13 cellular contexts compared by ENCODE assay signal in the genomic region with DNA sequence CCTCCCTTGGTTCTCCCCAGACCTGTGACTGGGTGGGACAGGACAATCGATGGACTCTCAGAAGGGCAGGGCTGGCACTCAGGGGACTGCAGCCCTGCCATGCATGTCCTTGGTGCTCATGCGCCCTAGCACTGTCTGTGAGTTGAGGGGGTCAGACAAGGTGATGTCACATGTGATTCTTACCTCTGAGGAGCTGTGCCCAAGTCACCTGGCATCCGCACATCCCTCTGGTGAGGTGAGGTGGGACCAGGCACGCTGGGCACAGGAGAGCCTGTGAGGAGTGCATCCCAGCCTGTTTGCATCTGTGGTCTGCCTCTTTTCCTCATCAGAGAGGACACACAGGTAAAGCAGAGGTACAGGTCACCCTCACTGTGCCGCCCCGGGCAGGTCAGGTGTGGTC. TPM values are rescaled to one million over a fixed set of nuclear protein-coding genes. Genes with fewer than 3 reads are reported as not detected.
DNase-seq lines count a peak whose midpoint lies in the region; ATAC-seq and TF ChIP-seq lines count a peak whose summit lies in the region.
"Had no signal": no experiment of that assay in that cellular context is flagged by ENCODE, and none has a peak within 500 bp of the region (broad histone marks: within the 10 kb centered on the region; RNA-seq: fewer than 3 reads in every experiment).

No MANE protein-coding gene starts in this region.

- H4K91ac ChIP-seq in IMR-90 (ENCODE audit: insufficient read depth, low read depth, low read length): no peak overlapping the region

- H3K79me2 ChIP-seq in smooth muscle cell (ENCODE audit: low read depth): no peaks in the 10 kb centered on the region

- H2AK5ac ChIP-seq in IMR-90 (ENCODE audit: low read depth, low read length): no peak overlapping the region

- 100% methylated on average over 2 of the region's 6 CpGs; no CpG with 5 or more reads in 1 of the 2 experiments for WGBS in IMR-90 (ENCODE audit: extremely low coverage in 2 of 2, insufficient read length in 1 of 2), 2 experiments
- WGBS in testis, 2 donors: 87 to 90% methylated on average over 3 to 6 of the region's 6 CpGs
- whole genome bisulfite sequencing in smooth muscle cell (ENCODE audit: low lambda C conversion rate): 97% methylated on average over 6 of the region's 6 CpGs

- no peak for DNase-seq in IMR-90
- DNase-seq in mesenteric fat pad (ENCODE audit: low spot score): peak; percentile 43
- DNase-seq in testis: peak; percentile 9
- no peak for DNase-seq in Right ventricle myocardium inferior (ENCODE audit: missing footprints)
- DNase-seq in smooth muscle cell (lab: John Stamatoyannopoulos, UW; ENCODE audit: unreplicated experiment): no peak
- DNase-seq: Calu3; CD8-positive, alpha-beta T cell; DMS79 treated with DMSO at 0.1 percent for 48 hours; GF-D8; GM23248 had no signal

- H2BK120ac ChIP-seq in IMR-90 (ENCODE audit: low read depth, low read length): no peak overlapping the region

- H2AK9ac ChIP-seq in IMR-90 (replicated peaks; ENCODE audit: low read depth, low read length, poor library complexity): peak overlapping the region; percentile 25

- H3F3A ChIP-seq in smooth muscle cell (ENCODE audit: low read depth): no peaks in the 10 kb centered on the region

- H3K4ac ChIP-seq in IMR-90 (ENCODE audit: low read depth, low read length): no peak overlapping the region

- intact Hi-C loops in IMR-90 (cut with micrococcal nuclease): loop anchor here (10.0 kb wide), 2 partner anchors 433 to 593 kb away; no protein-coding TSS in a partner anchor
- intact Hi-C loops in testis (cut with DNase I; ENCODE audit: low total_unique reads): loop anchor here (5.0 kb wide), 1 partner anchor 235 kb away; no protein-coding TSS in a partner anchor
- intact Hi-C loops in Right ventricle myocardium inferior (cut with DNase I): no loop called here

- no peak overlapping the region for H2BK5ac ChIP-seq in IMR-90 (ENCODE audit: low read depth, low read length, poor library complexity, severe bottlenecking)

- no peak overlapping the region for H3K14ac ChIP-seq in IMR-90 (replicated peaks; ENCODE audit: low read depth, low read length)

- H3K4me3 ChIP-seq in IMR-90 (ENCODE audit: insufficient read depth, low read depth, low read length) (no peak overlapping the region), testis (no peak overlapping the region), smooth muscle cell (no peak overlapping the region)
- H3K4me3 ChIP-seq: BLaER1 treated with 17β-estradiol and CSF1 and Interleukin-3, amounts not matched to agents 10 nM and 100 nM; GM23248; HAP-1; K562 had no signal

- no peak overlapping the region for H2BK15ac ChIP-seq in IMR-90 (ENCODE audit: low read depth, low read length)

- H3K9ac ChIP-seq in IMR-90 (ENCODE audit: low read depth, low read length) (no peak overlapping the region), smooth muscle cell (ENCODE audit: low read depth) (no peak overlapping the region)
- H3K9ac ChIP-seq: BLaER1 treated with 17β-estradiol and CSF1 and Interleukin-3, amounts not matched to agents 10 nM and 100 nM; GM23248 had no signal

- H3K23ac ChIP-seq in IMR-90 (ENCODE audit: low read depth, low read length): no peak overlapping the region

- no peaks in the 10 kb centered on the region for H3K9me1 ChIP-seq in IMR-90 (ENCODE audit: insufficient read depth, low read length)

- no peak overlapping the region for H3K56ac ChIP-seq in IMR-90 (ENCODE audit: extremely low read depth, insufficient read depth, low read length)

- dilution Hi-C loops in IMR-90 (cut with HindIII; ENCODE audit: low sequenced_read_pairs, unreplicated experiment): no loop called here

- no TSS peak for BruUV-seq in IMR-90 (replicated peaks; lab: Mats Ljungman, UMichigan)

- TF ChIP-seq RAD21 in IMR-90 (IDR thresholded peaks at IDR 0.05; ENCODE audit: low read length): no peak

- H3K4me1 ChIP-seq in IMR-90 (ENCODE audit: control insufficient read depth, insufficient read depth, low read length) (no peaks in the 10 kb centered on the region), testis (no peaks in the 10 kb centered on the region), smooth muscle cell (ENCODE audit: low read depth) (no peaks in the 10 kb centered on the region)
- H3K4me1 ChIP-seq: HAP-1 had no signal

- ATAC-seq in IMR-90 (ENCODE audit: low read depth) (no peak), Right ventricle myocardium inferior (no peak)
- ATAC-seq: CD8-positive, alpha-beta T cell; K562 had no signal

- H3K4me2 ChIP-seq in IMR-90 (ENCODE audit: low read depth, low read length) (no peak overlapping the region), smooth muscle cell (no peak overlapping the region)
- H3K4me2 ChIP-seq: BLaER1 treated with 17β-estradiol and CSF1 and Interleukin-3, amounts not matched to agents 10 nM and 100 nM had no signal

- in situ Hi-C loops in IMR-90 (cut with MboI; ENCODE audit: low sequenced_read_pairs): no loop called here

- POLR2A ChIA-PET in IMR-90 (lab: Charles Lee; ENCODE audit: unreplicated experiment): no interaction called here

- CTCF ChIA-PET in IMR-90 (lab: Yijun Ruan, JAX): no interaction called here

- H3K27me3 ChIP-seq in IMR-90 (ENCODE audit: control insufficient read depth, insufficient read depth, low read length) (no peaks in the 10 kb centered on the region), testis (no peaks in the 10 kb centered on the region), smooth muscle cell (ENCODE audit: low read depth) (no peaks in the 10 kb centered on the region)
- H3K27me3 ChIP-seq: BLaER1 treated with 17β-estradiol and CSF1 and Interleukin-3, amounts not matched to agents 10 nM and 100 nM had no signal

- H3K18ac ChIP-seq in IMR-90 (ENCODE audit: low read depth, low read length): no peak overlapping the region

- no peak overlapping the region for H4K8ac ChIP-seq in IMR-90 (ENCODE audit: low read depth in 2 of 2, low read length in 2 of 2)

- TF ChIP-seq POLR2A in IMR-90 (IDR thresholded peaks at IDR 0.05; ENCODE audit: low read depth, low read length): no peak
- TF ChIP-seq POLR2A in testis (IDR thresholded peaks at IDR 0.05): no peak

- peaks cover 19% of the 10 kb centered on the region for H3K36me3 ChIP-seq in IMR-90 (ENCODE audit: control insufficient read depth, insufficient read depth, low read length)
- no peaks in the 10 kb centered on the region for H3K36me3 ChIP-seq in testis (ENCODE audit: low read depth, missing control alignments)
- no peaks in the 10 kb centered on the region for H3K36me3 ChIP-seq in smooth muscle cell (ENCODE audit: low read depth)

- H3K9me3 ChIP-seq in IMR-90 (ENCODE audit: control insufficient read depth, insufficient read depth, low read length) (no peaks in the 10 kb centered on the region), testis (no peaks in the 10 kb centered on the region), smooth muscle cell (replicated peaks; ENCODE audit: low read depth) (no peaks in the 10 kb centered on the region)
- H3K9me3 ChIP-seq: BLaER1 treated with 17β-estradiol and CSF1 and Interleukin-3, amounts not matched to agents 10 nM and 100 nM; HAP-1 had no signal

- no peaks in the 10 kb centered on the region for H4K20me1 ChIP-seq in IMR-90 (ENCODE audit: insufficient read depth, low read length)
- no peaks in the 10 kb centered on the region for H4K20me1 ChIP-seq in smooth muscle cell (ENCODE audit: low read depth)

- H2BK20ac ChIP-seq in IMR-90 (ENCODE audit: low read depth, low read length): no peak overlapping the region

- no peak for TF ChIP-seq CTCF in IMR-90 (conservative IDR thresholded peaks at IDR 0.05; ENCODE audit: low read depth, low read length)
- no peak for TF ChIP-seq CTCF in testis (IDR thresholded peaks at IDR 0.05)
- no peak for TF ChIP-seq CTCF in smooth muscle cell (IDR thresholded peaks at IDR 0.05; ENCODE audit: borderline replicate concordance, insufficient read depth, poor library complexity, severe bottlenecking)

- peaks cover 0 to 2% of the 10 kb centered on the region in 2 experiments; a peak in 1 of 4 replicates for H3K79me1 ChIP-seq in IMR-90 (ENCODE audit: low read depth in 1 of 2, low read length in 2 of 2)

- H2AFZ ChIP-seq in IMR-90 (replicated peaks; ENCODE audit: low read length, poor library complexity): no peak overlapping the region
- no peak overlapping the region for H2AFZ ChIP-seq in smooth muscle cell (ENCODE audit: low read depth)
- H2AFZ ChIP-seq: GM23248 had no signal

- H4K5ac ChIP-seq in IMR-90 (ENCODE audit: low read depth, low read length): no peak overlapping the region

- no peak overlapping the region for H3K27ac ChIP-seq in IMR-90 (ENCODE audit: insufficient read depth, low read length)
- no peak overlapping the region for H3K27ac ChIP-seq in testis
- no peak overlapping the region for H3K27ac ChIP-seq in smooth muscle cell (ENCODE audit: low read depth)
- H3K27ac ChIP-seq: BLaER1 treated with 17β-estradiol and CSF1 and Interleukin-3, amounts not matched to agents 10 nM and 100 nM; GM23248 had no signal

TF ChIP-seq in IMR-90, 13 proteins besides CTCF, POLR2A, EP300 and RAD21 (continues in another document):
- TF ChIP-seq CHD1 (IDR thresholded peaks at IDR 0.05; ENCODE audit: low read depth, low read length): no peak

RNA-seq across cellular contexts. Expression of gene TRIP13, which starts 14.7 kb away (rescaled TPM):
- total RNA-seq in IMR-90 (2012; rRNA removed): 27.2 and 35.5 TPM in 2 replicates
- 16.3 and 17.1 TPM in 2 replicates for polyA plus RNA-seq in IMR-90 (2012; rRNA removed)
- polyA plus RNA-seq in IMR-90 (2012; cell fraction: cytosol; rRNA removed): 6.5 and 11.4 TPM in 2 replicates
- 4.6 and 11.3 TPM in 2 replicates for polyA plus RNA-seq in IMR-90 (2012; cell fraction: nucleus; rRNA removed; ENCODE audit: low replicate concordance)
- total RNA-seq in mesenteric fat pad: 1.2 TPM
- total RNA-seq in testis: 10 to 100 TPM; 34.3 to 49.1 TPM
- polyA plus RNA-seq in testis (ENCODE audit: insufficient read depth, low read depth, low replicate concordance): 71.6 TPM
- 0.38 TPM for total RNA-seq in Right ventricle myocardium inferior
- total RNA-seq in smooth muscle cell: 8.4 and 13.4 TPM in 2 replicates
- 12.0 and 12.7 TPM in 2 replicates for polyA plus RNA-seq in smooth muscle cell

RNA-seq across cellular contexts. Expression of gene BRD9, which starts 14.8 kb away (rescaled TPM):
- 40.0 and 43.4 TPM in 2 replicates for total RNA-seq in IMR-90 (2012; rRNA removed)
- 19.1 and 22.0 TPM in 2 replicates for polyA plus RNA-seq in IMR-90 (2012; rRNA removed)
- polyA plus RNA-seq in IMR-90 (2012; cell fraction: cytosol; rRNA removed): 11.5 and 12.8 TPM in 2 replicates
- polyA plus RNA-seq in IMR-90 (2012; cell fraction: nucleus; rRNA removed; ENCODE audit: low replicate concordance): 37.5 and 50.9 TPM in 2 replicates
- total RNA-seq in mesenteric fat pad: 38.2 TPM
- total RNA-seq in testis: 100 to 1,000 TPM in 1 of 2 donors, 10 to 100 TPM in 1; 68.6 to 101 TPM
- 51.5 TPM for polyA plus RNA-seq in testis (ENCODE audit: insufficient read depth, low read depth, low replicate concordance)
- total RNA-seq in Right ventricle myocardium inferior: 27.9 TPM
- total RNA-seq in smooth muscle cell: 14.7 and 17.1 TPM in 2 replicates
- 17.8 and 20.4 TPM in 2 replicates for polyA plus RNA-seq in smooth muscle cell

RNA-seq across cellular contexts. Expression of gene ZDHHC11, which starts 56.6 kb away (rescaled TPM):
- total RNA-seq in IMR-90 (2012; rRNA removed): 0.28 and 0.36 TPM in 2 replicates
- 1.6 and 1.7 TPM in 2 replicates for polyA plus RNA-seq in IMR-90 (2012; rRNA removed)
- 0.14 and 0.51 TPM in 2 replicates for polyA plus RNA-seq in IMR-90 (2012; cell fraction: cytosol; rRNA removed)
- 6.4 and 9.8 TPM in 2 replicates for polyA plus RNA-seq in IMR-90 (2012; cell fraction: nucleus; rRNA removed; ENCODE audit: low replicate concordance)
- total RNA-seq in mesenteric fat pad: 11.0 TPM
- 10 to 100 TPM; 37.2 to 39.7 TPM for total RNA-seq in testis
- polyA plus RNA-seq in testis (ENCODE audit: insufficient read depth, low read depth, low replicate concordance): 22.9 TPM
- total RNA-seq in Right ventricle myocardium inferior: 38.0 TPM
- 2.7 and 4.8 TPM in 2 replicates for total RNA-seq in smooth muscle cell
- polyA plus RNA-seq in smooth muscle cell: 1.7 and 5.5 TPM in 2 replicates

Comparison
In these comparisons a context has a peak if more than half of its experiments do, and no peak if none do; other contexts are left out.
1. DNase-seq: peak in mesenteric fat pad (single experiment) and testis (single experiment); none in IMR-90 (single experiment), Right ventricle myocardium inferior (single experiment) and smooth muscle cell (single experiment).